ENCODE assay signal across 9 cellular contexts in the genomic region with DNA sequence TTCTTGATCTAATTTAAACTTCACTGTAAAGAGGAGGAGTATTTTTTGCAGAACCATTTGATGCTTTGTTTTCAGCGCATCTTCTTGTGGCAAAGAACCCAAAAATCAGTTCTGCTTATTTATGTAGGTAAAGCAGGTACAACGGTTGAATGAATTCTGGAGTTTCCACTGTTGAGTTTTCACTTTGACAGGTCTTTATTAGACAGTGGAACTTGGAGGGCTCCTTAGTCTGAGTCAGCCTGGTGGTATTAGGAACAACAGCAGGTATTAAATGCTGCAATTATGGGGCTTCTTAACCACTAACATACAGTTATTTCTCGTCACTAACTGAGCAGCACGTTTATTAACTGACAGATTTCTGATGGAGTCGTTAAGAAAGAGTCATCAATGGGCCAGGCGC. TPM values are rescaled to one million over a fixed set of nuclear protein-coding genes. Genes with fewer than 3 reads are reported as not detected.
DNase-seq lines count a peak whose midpoint lies in the region; ATAC-seq, FAIRE-seq and TF ChIP-seq lines count a peak whose summit lies in the region.
"Had no signal": no experiment of that assay in that cellular context is flagged by ENCODE, and none has a peak within 500 bp of the region (broad histone marks: within the 10 kb centered on the region; RNA-seq: fewer than 3 reads in every experiment).

No MANE protein-coding gene starts in this region.

- H3K9me3 ChIP-seq in BE2C (no peaks in the 10 kb centered on the region), HUES6 (ENCODE audit: control insufficient read depth, insufficient read depth, low read depth, low read length) (no peaks in the 10 kb centered on the region)

- peaks cover 15 to 39% (median 16%) of the 10 kb centered on the region in 3 donors for H3K4me1 Mint-ChIP-seq in naive B cell

- TF ChIP-seq CTCF in BE2C (IDR thresholded peaks at IDR 0.05; ENCODE audit: low read depth, low read length) (no peak), bronchial epithelial cell (IDR thresholded peaks at IDR 0.05; ENCODE audit: insufficient read depth, low read length, severe bottlenecking) (no peak)

- H3K27me3 ChIP-seq in BE2C (no peaks in the 10 kb centered on the region), HUES6 (ENCODE audit: control insufficient read depth, insufficient read depth, low read length) (no peaks in the 10 kb centered on the region), bronchial epithelial cell (ENCODE audit: control insufficient read depth, insufficient read depth, low read length) (no peaks in the 10 kb centered on the region)

- H3K4me3 ChIP-seq in BE2C (ENCODE audit: low read depth, low read length), result peak overlapping the region; percentile 92
- H3K4me3 ChIP-seq in HUES6 (ENCODE audit: low read depth, low read length), result peak overlapping the region; percentile 94
- peak overlapping the region; percentile 94 for H3K4me3 ChIP-seq in bronchial epithelial cell (ENCODE audit: low read depth, low read length)

- no peak overlapping the region for H3K27ac ChIP-seq in HUES6 (ENCODE audit: low read depth, low read length)

- H3K9ac ChIP-seq in HUES6 (ENCODE audit: low read length), result peak overlapping the region; percentile 94

- no peaks in the 10 kb centered on the region for H3K9me3 Mint-ChIP-seq in naive B cell

- H3K27me3 Mint-ChIP-seq in naive B cell, result no peaks in the 10 kb centered on the region

- H3K27ac Mint-ChIP-seq in naive B cell, result peak overlapping the region in 5 of 6 donors; percentile 18 to 98 (median 96)

- peaks cover 4% of the 10 kb centered on the region for H3K4me1 ChIP-seq in BE2C
- H3K4me1 ChIP-seq in HUES6 (ENCODE audit: control insufficient read depth, insufficient read depth, low read length), result peaks cover 14% of the 10 kb centered on the region

- H3K4me3 Mint-ChIP-seq in naive B cell, result peak overlapping the region; percentile 96 to 100 (median 99)

- peaks cover 15% of the 10 kb centered on the region for H3K36me3 ChIP-seq in BE2C
- peaks cover 24% of the 10 kb centered on the region for H3K36me3 ChIP-seq in HUES6 (ENCODE audit: control insufficient read depth, insufficient read depth, low read length)
- no peaks in the 10 kb centered on the region for H3K36me3 ChIP-seq in bronchial epithelial cell (ENCODE audit: control insufficient read depth, insufficient read depth, low read length)

- DNase-seq in BE2C, result no peak
- peak; percentile 13 for DNase-seq in bronchial epithelial cell (ENCODE audit: low read depth)
- peak; percentile 8 for DNase-seq in naive B cell
- no peak for DNase-seq in KG1 (lab: John Stamatoyannopoulos, UW)
- DNase-seq in NCI-H446 (lab: John Stamatoyannopoulos, UW), result no peak
- DNase-seq in NCI-H187 treated with DMSO at 0.1 percent for 48 hours (lab: John Stamatoyannopoulos, UW), result no peak
- DNase-seq in NCI-H1048 (lab: John Stamatoyannopoulos, UW), result no peak
- DNase-seq: activated CD8-positive, alpha-beta memory T cell treated with anti-CD3 and anti-CD28 coated beads, Interleukin-2, amount 50 U/mL, for 4 hours had no signal

- no peak for ATAC-seq in naive B cell (ENCODE audit: low read depth in 2 of 2)

- H3K36me3 Mint-ChIP-seq in naive B cell, result peaks cover 0 to 4% of the 10 kb centered on the region in 2 donors

- FAIRE-seq in bronchial epithelial cell (lab: Jason Lieb, UNC), result no peak

RNA-seq across cellular contexts. Expression of a gene that starts 1.2 kb away (rescaled TPM):
- polyA plus RNA-seq in BE2C (2012; ENCODE audit: insufficient read depth, insufficient read length, low read depth), result 5.7 TPM
- 10.1 and 10.3 TPM in 2 replicates for total RNA-seq in bronchial epithelial cell
- polyA plus RNA-seq in naive B cell (ENCODE audit: low read depth in 6 of 6), result 1 to 10 TPM; 1.2 to 9.8 (median 4.3) TPM

Comparison
In these comparisons a context has a peak if more than half of its experiments do, and no peak if none do; other contexts are left out.
1. DNase-seq: peak in bronchial epithelial cell (single experiment) and naive B cell (single experiment); none in BE2C (single experiment), KG1 (single experiment), NCI-H446 (0 of 2), NCI-H187 treated with DMSO at 0.1 percent for 48 hours (single experiment) and NCI-H1048 (single experiment).
2. Peak in every context shown above with its lines, with median percentiles within 50 percentile points of each other: H3K4me3 ChIP-seq.